Comparison of ENCODE assay signal across 37 cellular contexts in the genomic region with DNA sequence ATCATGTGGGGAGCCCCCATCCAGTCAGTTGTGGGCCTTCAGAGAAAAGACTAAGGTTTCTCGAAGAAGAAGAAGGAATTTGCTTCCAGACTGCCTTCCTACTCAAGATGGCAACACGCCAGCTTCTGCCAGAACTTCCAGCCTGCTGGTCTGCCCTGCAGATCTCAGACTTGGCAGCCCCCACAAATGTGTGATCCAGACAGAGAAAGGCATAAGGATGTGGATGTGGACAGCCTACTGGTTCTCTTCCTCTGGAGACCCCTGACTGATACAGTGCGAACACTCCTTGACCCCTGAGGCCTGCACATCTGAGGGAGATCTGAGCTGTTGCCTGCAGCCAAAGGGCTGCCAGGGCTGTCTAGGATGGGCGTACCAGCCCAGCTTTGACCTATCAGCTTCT. TPM values are rescaled to one million over a fixed set of nuclear protein-coding genes. Genes with fewer than 3 reads are reported as not detected.
"Had no signal": no experiment of that assay in that cellular context is flagged by ENCODE, and none has a peak within 500 bp of the region (broad histone marks: within the 10 kb centered on the region; RNA-seq: fewer than 3 reads in every experiment).

No MANE protein-coding gene starts in this region.

- H3K27ac ChIP-seq: coronary artery, dorsolateral prefrontal cortex, foreskin keratinocyte, heart left ventricle, neutrophil, pancreas, psoas muscle, right atrium auricular region, stomach, suprapubic skin, tibial nerve had no signal

- H3K9me3 Mint-ChIP-seq: activated B cell treated with CpG ODN at 0.5 μM for 24 hours; activated CD8-positive, alpha-beta T cell treated with anti-CD3 and anti-CD28 coated beads for 36 hours; activated naive CD4-positive, alpha-beta T cell treated with anti-CD3 and anti-CD28 coated beads, Interleukin-2, amount 50 U/mL, for 24 hours; activated naive CD8-positive, alpha-beta T cell treated with anti-CD3 and anti-CD28 coated beads, Interleukin-2, amount 50 U/mL, for 24 hours; activated T-helper 2 cell treated with anti-CD3 and anti-CD28 coated beads, Interferon-gamma antibody, Interleukin-2, Interleukin-4, amounts not matched to agents 10 μg/mL and 5 μg/mL and 100 μg/mL, durations not matched to agents 14 hours and 24 hours and 36 hours; immature natural killer cell; mesothelial cell of epicardium; nephron progenitor cell; stimulated activated naive B cell treated with anti-CD40 and anti-IgM and Interleukin-4, amounts not matched to agents 10 μg/mL and 1 μg/mL and 100 μg/mL, for 72 hours; T-helper 2 cell treated with Interferon-gamma antibody and Interleukin-4, amounts not matched to agents 5 μg/mL and 100 μg/mL, for 36 hours had no signal

- H3K4me3 ChIP-seq: coronary artery, dorsolateral prefrontal cortex, heart left ventricle, pancreas, psoas muscle, right atrium auricular region, smooth muscle cell, stomach, suprapubic skin, tibial nerve had no signal

- H3K27ac Mint-ChIP-seq: activated B cell treated with CpG ODN at 0.5 μM for 24 hours; activated CD8-positive, alpha-beta T cell treated with anti-CD3 and anti-CD28 coated beads for 36 hours; activated naive CD4-positive, alpha-beta T cell treated with anti-CD3 and anti-CD28 coated beads, Interleukin-2, amount 50 U/mL, for 24 hours; activated naive CD8-positive, alpha-beta T cell treated with anti-CD3 and anti-CD28 coated beads, Interleukin-2, amount 50 U/mL, for 24 hours; activated T-helper 2 cell treated with anti-CD3 and anti-CD28 coated beads, Interferon-gamma antibody, Interleukin-2, Interleukin-4, amounts not matched to agents 10 μg/mL and 5 μg/mL and 100 μg/mL, durations not matched to agents 14 hours and 24 hours and 36 hours; immature natural killer cell; mesothelial cell of epicardium; naive B cell; stimulated activated naive B cell treated with anti-CD40 and anti-IgM and Interleukin-4, amounts not matched to agents 10 μg/mL and 1 μg/mL and 100 μg/mL, for 72 hours; T-helper 2 cell treated with Interferon-gamma antibody and Interleukin-4, amounts not matched to agents 5 μg/mL and 100 μg/mL, for 36 hours had no signal

- H3K27me3 ChIP-seq: neutrophil, pancreas, right atrium auricular region, stomach, suprapubic skin, tibial nerve had no signal

- H3K27me3 Mint-ChIP-seq: activated CD8-positive, alpha-beta T cell treated with anti-CD3 and anti-CD28 coated beads for 36 hours had no signal

- ATAC-seq: activated CD8-positive, alpha-beta T cell treated with anti-CD3 and anti-CD28 coated beads for 36 hours; activated naive CD8-positive, alpha-beta T cell treated with anti-CD3 and anti-CD28 coated beads, Interleukin-2, amount 50 U/mL, for 24 hours; foreskin keratinocyte; heart left ventricle; left colon; pancreas; psoas muscle; stimulated activated naive B cell treated with anti-CD40 and anti-IgM and Interleukin-4, amounts not matched to agents 10 μg/mL and 1 μg/mL and 100 μg/mL, for 72 hours had no signal

- H3K4me1 Mint-ChIP-seq: activated B cell treated with CpG ODN at 0.5 μM for 24 hours; activated naive CD4-positive, alpha-beta T cell treated with anti-CD3 and anti-CD28 coated beads, Interleukin-2, amount 50 U/mL, for 24 hours; activated naive CD8-positive, alpha-beta T cell treated with anti-CD3 and anti-CD28 coated beads, Interleukin-2, amount 50 U/mL, for 24 hours; immature natural killer cell; naive B cell; stimulated activated naive B cell treated with anti-CD40 and anti-IgM and Interleukin-4, amounts not matched to agents 10 μg/mL and 1 μg/mL and 100 μg/mL, for 72 hours had no signal

- H3K36me3 Mint-ChIP-seq: mesothelial cell of epicardium; naive B cell; stimulated activated naive B cell treated with anti-CD40 and anti-IgM and Interleukin-4, amounts not matched to agents 10 μg/mL and 1 μg/mL and 100 μg/mL, for 72 hours had no signal

- FAIRE-seq: kidney, pancreas had no signal

- H3K4me3 Mint-ChIP-seq: activated B cell treated with CpG ODN at 0.5 μM for 24 hours; activated CD8-positive, alpha-beta T cell treated with anti-CD3 and anti-CD28 coated beads for 36 hours; activated naive CD4-positive, alpha-beta T cell treated with anti-CD3 and anti-CD28 coated beads, Interleukin-2, amount 50 U/mL, for 24 hours; activated naive CD8-positive, alpha-beta T cell treated with anti-CD3 and anti-CD28 coated beads, Interleukin-2, amount 50 U/mL, for 24 hours; immature natural killer cell; mesothelial cell of epicardium; naive B cell; nephron progenitor cell; stimulated activated naive B cell treated with anti-CD40 and anti-IgM and Interleukin-4, amounts not matched to agents 10 μg/mL and 1 μg/mL and 100 μg/mL, for 72 hours; T-helper 2 cell treated with Interferon-gamma antibody and Interleukin-4, amounts not matched to agents 5 μg/mL and 100 μg/mL, for 36 hours had no signal

- H3K36me3 ChIP-seq: heart left ventricle, neutrophil, pancreas, right atrium auricular region, stomach, suprapubic skin, tibial nerve had no signal

- H3K4me1 ChIP-seq: foreskin keratinocyte, heart left ventricle, pancreas, right atrium auricular region, stomach, suprapubic skin, tibial nerve had no signal

- DNase-seq: activated B cell treated with CpG ODN at 0.5 μM for 24 hours; activated CD4-positive, alpha-beta T cell treated with anti-CD3 and anti-CD28 coated beads, Interleukin-2, amount 50 U/mL, for 1 hour; activated CD8-positive, alpha-beta T cell treated with anti-CD3 and anti-CD28 coated beads for 36 hours; activated naive CD8-positive, alpha-beta T cell treated with anti-CD3 and anti-CD28 coated beads, Interleukin-2, amount 50 U/mL, for 24 hours; activated T-cell treated with anti-CD3 and anti-CD28 coated beads, Interleukin-2, amount 50 U/mL, for 48 hours; cerebellar nuclear complex; effector memory CD4-positive, alpha-beta T cell; foreskin keratinocyte; heart left ventricle; hypothalamus; immature natural killer cell; kidney; left colon; mammary epithelial cell; naive B cell; nephron progenitor cell; pancreas; psoas muscle; stimulated activated CD4-positive, alpha-beta T cell treated with anti-CD3 and anti-CD28 coated beads, Interleukin-1b, Interleukin-23, amount 100 ng/mL, for 48 hours; stimulated activated CD4-positive, alpha-beta T cell treated with anti-CD3 and anti-CD28 coated beads, Interleukin-4, amount 100 ng/mL, for 4 hours; stimulated activated CD8-positive, alpha-beta memory T cell treated with anti-CD3 and anti-CD28 coated beads, Interleukin-4, amount 100 ng/mL, for 48 hours; stimulated activated naive B cell treated with anti-CD40 and anti-IgM and Interleukin-4, amounts not matched to agents 10 μg/mL and 1 μg/mL and 100 μg/mL, for 72 hours; stomach had no signal

- H3K9me3 ChIP-seq: heart left ventricle, neutrophil, pancreas, psoas muscle, right atrium auricular region, stomach, suprapubic skin, tibial nerve had no signal

RNA-seq across cellular contexts. Expression of gene GABRR1, which starts 8.6 kb away (rescaled TPM):
- total RNA-seq: activated B cell treated with CpG ODN at 0.5 μM for 24 hours; activated CD8-positive, alpha-beta T cell treated with anti-CD3 and anti-CD28 coated beads for 36 hours; activated T-helper 2 cell treated with anti-CD3 and anti-CD28 coated beads, Interferon-gamma antibody, Interleukin-2, Interleukin-4, amounts not matched to agents 10 μg/mL and 5 μg/mL and 100 μg/mL, durations not matched to agents 14 hours and 24 hours and 36 hours; dorsolateral prefrontal cortex; epithelial cell of proximal tubule; foreskin keratinocyte; heart left ventricle; kidney; liver; mammary epithelial cell; mesothelial cell of epicardium; pancreas; smooth muscle cell; tibial nerve; urinary bladder had no signal
